In genomic region chr4:27048350-27049100, GRCh38 we compare ENCODE assay signal across 8 cellular contexts.
DNase-seq lines count a peak whose midpoint lies in the region; ATAC-seq, FAIRE-seq and TF ChIP-seq lines count a peak whose summit lies in the region.

No MANE protein-coding gene starts in this region.

- peak; percentile 65 to 81 (median 75) for TF ChIP-seq CTCF in gastrocnemius medialis (IDR thresholded peaks at IDR 0.05 in 4 of 5, conservative IDR thresholded peaks at IDR 0.05 in 1 of 5)

- no peak for TF ChIP-seq POLR2A in gastrocnemius medialis (IDR thresholded peaks at IDR 0.05)

- H3K36me3 Mint-ChIP-seq in activated naive CD4-positive, alpha-beta T cell treated with anti-CD3 and anti-CD28 coated beads, Interleukin-2, amount 50 U/mL, for 24 hours = peaks cover 8% of the 10 kb centered on the region
- H3K36me3 Mint-ChIP-seq in activated naive CD4-positive, alpha-beta T cell treated with anti-CD3 and anti-CD28 coated beads, Interleukin-2, amount 50 U/mL, for 72 hours = peaks cover 0 to 12% of the 10 kb centered on the region in 2 donors

- no peak overlapping the region for H3K27ac Mint-ChIP-seq in activated naive CD4-positive, alpha-beta T cell treated with anti-CD3 and anti-CD28 coated beads, Interleukin-2, amount 50 U/mL, for 24 hours
- no peak overlapping the region for H3K27ac Mint-ChIP-seq in activated naive CD4-positive, alpha-beta T cell treated with anti-CD3 and anti-CD28 coated beads, Interleukin-2, amount 50 U/mL, for 72 hours

- no peak overlapping the region for H3K27ac ChIP-seq in gastrocnemius medialis

- peak; percentile 46 for FAIRE-seq in TTC549 (lab: Jason Lieb, UNC)

- no peak for ATAC-seq in activated naive CD4-positive, alpha-beta T cell treated with anti-CD3 and anti-CD28 coated beads, Interleukin-2, amount 50 U/mL, for 72 hours
- ATAC-seq in gastrocnemius medialis (peak in 1 of 2 donors; percentile 56), HG02588 (IDR thresholded peaks at IDR 0.05; ENCODE audit: unreplicated experiment) (no peak)

- H3K4me1 Mint-ChIP-seq in activated naive CD4-positive, alpha-beta T cell treated with anti-CD3 and anti-CD28 coated beads, Interleukin-2, amount 50 U/mL, for 24 hours = peaks cover 11% of the 10 kb centered on the region

- no peaks in the 10 kb centered on the region for H3K27me3 ChIP-seq in gastrocnemius medialis

- no peaks in the 10 kb centered on the region for H3K36me3 ChIP-seq in gastrocnemius medialis

- intact Hi-C loops in gastrocnemius medialis (cut with DNase I; ENCODE audit: low total_unique reads) = no loop called here

- in situ Hi-C loops in gastrocnemius medialis (cut with MboI; ENCODE audit: low sequenced_read_pairs in 4 of 4) = no loop called here

- H3K27me3 Mint-ChIP-seq in activated naive CD4-positive, alpha-beta T cell treated with anti-CD3 and anti-CD28 coated beads, Interleukin-2, amount 50 U/mL, for 24 hours = peaks cover 32% of the 10 kb centered on the region

- DNase-seq in activated naive CD4-positive, alpha-beta T cell treated with anti-CD3 and anti-CD28 coated beads, Interleukin-2, amount 50 U/mL, for 72 hours (ENCODE audit: low spot score in 2 of 2) = no peak
- DNase-seq in M059J (ENCODE audit: low read depth) (peak; percentile 23), glomerular visceral epithelial cell (ENCODE audit: extremely low spot score) (peak; percentile 31), gastrocnemius medialis (no peak)
- no peak for DNase-seq in stimulated activated CD4-positive, alpha-beta T cell treated with anti-CD3 and anti-CD28 coated beads, Interleukin-12 subunit alpha, Interleukin-12 subunit beta, amount 100 ng/mL, for 4 hours

- peak overlapping the region; percentile 57 for H3K4me3 Mint-ChIP-seq in activated naive CD4-positive, alpha-beta T cell treated with anti-CD3 and anti-CD28 coated beads, Interleukin-2, amount 50 U/mL, for 24 hours

- peaks cover 14% of the 10 kb centered on the region for H3K9me3 Mint-ChIP-seq in activated naive CD4-positive, alpha-beta T cell treated with anti-CD3 and anti-CD28 coated beads, Interleukin-2, amount 50 U/mL, for 24 hours
- peaks cover 3 to 9% of the 10 kb centered on the region in 2 donors for H3K9me3 Mint-ChIP-seq in activated naive CD4-positive, alpha-beta T cell treated with anti-CD3 and anti-CD28 coated beads, Interleukin-2, amount 50 U/mL, for 72 hours

- H3K4me3 ChIP-seq in gastrocnemius medialis = peak overlapping the region; percentile 27 to 53 (median 40)

- no peaks in the 10 kb centered on the region for H3K9me3 ChIP-seq in gastrocnemius medialis

- H3K4me1 ChIP-seq in gastrocnemius medialis = no peaks in the 10 kb centered on the region

Comparison
In these comparisons a context has a peak if more than half of its experiments do, and no peak if none do; other contexts are left out.
1. DNase-seq: peak in M059J (single experiment) and glomerular visceral epithelial cell (single experiment); none in activated naive CD4-positive, alpha-beta T cell treated with anti-CD3 and anti-CD28 coated beads, Interleukin-2, amount 50 U/mL, for 72 hours (0 of 2), gastrocnemius medialis (0 of 2) and stimulated activated CD4-positive, alpha-beta T cell treated with anti-CD3 and anti-CD28 coated beads, Interleukin-12 subunit alpha, Interleukin-12 subunit beta, amount 100 ng/mL, for 4 hours (single experiment).